Comparison of ENCODE assay signal across 1 cellular context in genomic region chr5:172700686-172701324, GRCh38.
TF ChIP-seq lines count a peak whose summit lies in the region.

No MANE protein-coding gene starts in this region.

TF ChIP-seq in H1, 55 proteins besides CTCF, POLR2A, EP300 and RAD21 (continued from another document):
- TF ChIP-seq, protein P1, sequence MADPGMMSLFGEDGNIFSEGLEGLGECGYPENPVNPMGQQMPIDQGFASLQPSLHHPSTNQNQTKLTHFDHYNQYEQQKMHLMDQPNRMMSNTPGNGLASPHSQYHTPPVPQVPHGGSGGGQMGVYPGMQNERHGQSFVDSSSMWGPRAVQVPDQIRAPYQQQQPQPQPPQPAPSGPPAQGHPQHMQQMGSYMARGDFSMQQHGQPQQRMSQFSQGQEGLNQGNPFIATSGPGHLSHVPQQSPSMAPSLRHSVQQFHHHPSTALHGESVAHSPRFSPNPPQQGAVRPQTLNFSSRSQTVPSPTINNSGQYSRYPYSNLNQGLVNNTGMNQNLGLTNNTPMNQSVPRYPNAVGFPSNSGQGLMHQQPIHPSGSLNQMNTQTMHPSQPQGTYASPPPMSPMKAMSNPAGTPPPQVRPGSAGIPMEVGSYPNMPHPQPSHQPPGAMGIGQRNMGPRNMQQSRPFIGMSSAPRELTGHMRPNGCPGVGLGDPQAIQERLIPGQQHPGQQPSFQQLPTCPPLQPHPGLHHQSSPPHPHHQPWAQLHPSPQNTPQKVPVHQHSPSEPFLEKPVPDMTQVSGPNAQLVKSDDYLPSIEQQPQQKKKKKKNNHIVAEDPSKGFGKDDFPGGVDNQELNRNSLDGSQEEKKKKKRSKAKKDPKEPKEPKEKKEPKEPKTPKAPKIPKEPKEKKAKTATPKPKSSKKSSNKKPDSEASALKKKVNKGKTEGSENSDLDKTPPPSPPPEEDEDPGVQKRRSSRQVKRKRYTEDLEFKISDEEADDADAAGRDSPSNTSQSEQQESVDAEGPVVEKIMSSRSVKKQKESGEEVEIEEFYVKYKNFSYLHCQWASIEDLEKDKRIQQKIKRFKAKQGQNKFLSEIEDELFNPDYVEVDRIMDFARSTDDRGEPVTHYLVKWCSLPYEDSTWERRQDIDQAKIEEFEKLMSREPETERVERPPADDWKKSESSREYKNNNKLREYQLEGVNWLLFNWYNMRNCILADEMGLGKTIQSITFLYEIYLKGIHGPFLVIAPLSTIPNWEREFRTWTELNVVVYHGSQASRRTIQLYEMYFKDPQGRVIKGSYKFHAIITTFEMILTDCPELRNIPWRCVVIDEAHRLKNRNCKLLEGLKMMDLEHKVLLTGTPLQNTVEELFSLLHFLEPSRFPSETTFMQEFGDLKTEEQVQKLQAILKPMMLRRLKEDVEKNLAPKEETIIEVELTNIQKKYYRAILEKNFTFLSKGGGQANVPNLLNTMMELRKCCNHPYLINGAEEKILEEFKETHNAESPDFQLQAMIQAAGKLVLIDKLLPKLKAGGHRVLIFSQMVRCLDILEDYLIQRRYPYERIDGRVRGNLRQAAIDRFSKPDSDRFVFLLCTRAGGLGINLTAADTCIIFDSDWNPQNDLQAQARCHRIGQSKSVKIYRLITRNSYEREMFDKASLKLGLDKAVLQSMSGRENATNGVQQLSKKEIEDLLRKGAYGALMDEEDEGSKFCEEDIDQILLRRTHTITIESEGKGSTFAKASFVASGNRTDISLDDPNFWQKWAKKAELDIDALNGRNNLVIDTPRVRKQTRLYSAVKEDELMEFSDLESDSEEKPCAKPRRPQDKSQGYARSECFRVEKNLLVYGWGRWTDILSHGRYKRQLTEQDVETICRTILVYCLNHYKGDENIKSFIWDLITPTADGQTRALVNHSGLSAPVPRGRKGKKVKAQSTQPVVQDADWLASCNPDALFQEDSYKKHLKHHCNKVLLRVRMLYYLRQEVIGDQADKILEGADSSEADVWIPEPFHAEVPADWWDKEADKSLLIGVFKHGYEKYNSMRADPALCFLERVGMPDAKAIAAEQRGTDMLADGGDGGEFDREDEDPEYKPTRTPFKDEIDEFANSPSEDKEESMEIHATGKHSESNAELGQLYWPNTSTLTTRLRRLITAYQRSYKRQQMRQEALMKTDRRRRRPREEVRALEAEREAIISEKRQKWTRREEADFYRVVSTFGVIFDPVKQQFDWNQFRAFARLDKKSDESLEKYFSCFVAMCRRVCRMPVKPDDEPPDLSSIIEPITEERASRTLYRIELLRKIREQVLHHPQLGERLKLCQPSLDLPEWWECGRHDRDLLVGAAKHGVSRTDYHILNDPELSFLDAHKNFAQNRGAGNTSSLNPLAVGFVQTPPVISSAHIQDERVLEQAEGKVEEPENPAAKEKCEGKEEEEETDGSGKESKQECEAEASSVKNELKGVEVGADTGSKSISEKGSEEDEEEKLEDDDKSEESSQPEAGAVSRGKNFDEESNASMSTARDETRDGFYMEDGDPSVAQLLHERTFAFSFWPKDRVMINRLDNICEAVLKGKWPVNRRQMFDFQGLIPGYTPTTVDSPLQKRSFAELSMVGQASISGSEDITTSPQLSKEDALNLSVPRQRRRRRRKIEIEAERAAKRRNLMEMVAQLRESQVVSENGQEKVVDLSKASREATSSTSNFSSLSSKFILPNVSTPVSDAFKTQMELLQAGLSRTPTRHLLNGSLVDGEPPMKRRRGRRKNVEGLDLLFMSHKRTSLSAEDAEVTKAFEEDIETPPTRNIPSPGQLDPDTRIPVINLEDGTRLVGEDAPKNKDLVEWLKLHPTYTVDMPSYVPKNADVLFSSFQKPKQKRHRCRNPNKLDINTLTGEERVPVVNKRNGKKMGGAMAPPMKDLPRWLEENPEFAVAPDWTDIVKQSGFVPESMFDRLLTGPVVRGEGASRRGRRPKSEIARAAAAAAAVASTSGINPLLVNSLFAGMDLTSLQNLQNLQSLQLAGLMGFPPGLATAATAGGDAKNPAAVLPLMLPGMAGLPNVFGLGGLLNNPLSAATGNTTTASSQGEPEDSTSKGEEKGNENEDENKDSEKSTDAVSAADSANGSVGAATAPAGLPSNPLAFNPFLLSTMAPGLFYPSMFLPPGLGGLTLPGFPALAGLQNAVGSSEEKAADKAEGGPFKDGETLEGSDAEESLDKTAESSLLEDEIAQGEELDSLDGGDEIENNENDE (IDR thresholded peaks at IDR 0.05; ENCODE audit: insufficient replicate concordance, low read length): no peak
- no peak for TF ChIP-seq FOSL1 (IDR thresholded peaks at IDR 0.05; ENCODE audit: insufficient read depth, low read depth, low read length)
- TF ChIP-seq TAF7 (optimal IDR thresholded peaks at IDR 0.05; ENCODE audit: borderline replicate concordance, low read depth, low read length): no peak
- no peak for TF ChIP-seq KDM1A (IDR thresholded peaks at IDR 0.05; ENCODE audit: borderline replicate concordance, low read length)
- TF ChIP-seq EGR1 (IDR thresholded peaks at IDR 0.05; ENCODE audit: borderline replicate concordance, low read depth, low read length): no peak
- no peak for TF ChIP-seq MAFK (IDR thresholded peaks at IDR 0.05; ENCODE audit: low read depth, low read length)
- TF ChIP-seq TCF12 (IDR thresholded peaks at IDR 0.05; ENCODE audit: low read depth, low read length): no peak
- TF ChIP-seq CBX5 (IDR thresholded peaks at IDR 0.05; ENCODE audit: low read depth, low read length): no peak
- TF ChIP-seq CTBP2 (IDR thresholded peaks at IDR 0.05; ENCODE audit: borderline replicate concordance, insufficient read depth, insufficient read length, low read length): no peak
- no peak for TF ChIP-seq GABPA (IDR thresholded peaks at IDR 0.05; ENCODE audit: borderline replicate concordance, insufficient read depth, low read length)
- TF ChIP-seq MAX (IDR thresholded peaks at IDR 0.05): no peak
- TF ChIP-seq HDAC2 (IDR thresholded peaks at IDR 0.05; ENCODE audit: borderline replicate concordance in 1 of 2, low read depth in 2 of 2, low read length in 2 of 2): no peak
- no peak for TF ChIP-seq TBP (IDR thresholded peaks at IDR 0.05; ENCODE audit: low read depth, low read length)
